Comparison of ENCODE assay signal across 25 cellular contexts in the genomic region with DNA sequence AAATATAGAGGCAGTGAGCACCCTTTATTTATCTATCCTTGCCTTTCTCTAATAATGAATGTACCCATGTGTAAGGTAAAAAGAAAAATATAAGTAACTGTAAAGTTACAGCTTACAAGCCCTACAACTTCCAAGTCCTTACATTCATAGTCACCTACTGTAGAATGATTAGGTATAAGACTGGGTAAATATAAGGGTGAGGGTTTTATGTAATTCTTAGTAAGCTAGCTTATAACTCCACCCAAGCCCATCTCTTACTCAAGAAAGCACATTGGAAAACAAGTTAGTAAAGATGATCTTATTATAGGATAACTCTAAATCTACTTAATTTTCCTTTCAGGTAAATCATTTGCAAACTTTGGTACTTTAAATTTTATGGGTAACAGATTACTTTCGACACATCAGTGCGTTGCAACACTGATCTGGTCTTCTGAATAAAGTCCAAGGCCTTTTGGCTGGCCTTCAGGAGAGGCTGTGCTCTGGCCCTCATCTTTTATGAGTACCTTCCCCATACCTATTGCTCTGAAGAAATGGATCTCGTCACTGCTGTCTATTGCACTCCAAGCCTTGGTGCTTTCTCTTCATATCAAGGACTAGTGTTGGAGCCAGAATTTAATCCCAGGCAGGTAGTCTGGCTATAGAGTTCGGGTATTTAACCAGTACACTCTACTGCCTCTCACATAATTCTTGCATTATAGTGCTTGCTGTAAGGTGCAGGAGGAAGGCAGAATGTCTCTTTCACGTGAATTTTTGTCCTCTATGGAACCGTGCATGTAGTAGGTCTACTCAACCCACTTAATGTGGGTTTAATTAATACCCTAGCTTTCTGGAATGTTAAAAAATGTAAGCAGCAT.
"Had no signal": no experiment of that assay in that cellular context is flagged by ENCODE, and none has a peak within 500 bp of the region (broad histone marks: within the 10 kb centered on the region; RNA-seq: fewer than 3 reads in every experiment).

No MANE protein-coding gene starts in this region.

- H3K9ac ChIP-seq: KMS-11 had no signal

- ATAC-seq: K562, Panc1, PC-3, SK-N-SH treated with all-trans-retinoic acid at 6 μM for 48 hours had no signal

- FAIRE-seq: K562 had no signal

- H3K4me3 ChIP-seq: K562 had no signal

- H3K4me2 ChIP-seq: KMS-11 had no signal

- H3K27ac ChIP-seq: KMS-11, RWPE1 had no signal

- DNase-seq: Kasumi-1, MM.1S, MV-4-11, NCI-H1048, NCI-H1105 treated with DMSO at 0.1 percent for 48 hours, NCI-H1417 treated with DMSO at 0.1 percent for 48 hours, NCI-H146, NCI-H1694 treated with DMSO at 0.1 percent for 48 hours, NCI-H1930, NCI-H2081, NCI-H2107, NCI-H2171, NCI-H226, NCI-H446, NCI-H510A, NCI-H524 treated with DMSO at 0.1 percent for 48 hours, NCI-H69, NCI-H774, PC-3, SHP77 had no signal
